Comparison of ENCODE assay signal across 28 cellular contexts in the genomic region with DNA sequence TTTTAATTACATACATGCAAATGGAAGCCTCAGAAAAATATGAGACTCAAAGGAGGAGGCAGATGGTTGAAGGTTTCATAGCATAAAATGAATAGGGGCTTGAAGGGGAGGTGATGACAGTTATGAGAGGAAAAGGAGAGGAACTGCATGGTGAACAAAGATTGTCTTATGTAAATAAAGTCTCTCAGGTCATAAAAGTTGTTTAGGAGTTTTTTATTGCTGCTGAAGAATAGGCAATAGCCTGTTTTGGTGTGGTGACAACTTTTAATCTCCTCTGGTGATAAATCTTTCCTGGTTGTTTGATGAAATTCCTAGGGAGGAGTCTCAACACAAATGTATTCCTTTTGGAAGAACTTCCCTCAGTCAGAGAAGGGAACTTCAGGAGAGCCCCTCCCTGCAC. TPM values are rescaled to one million over a fixed set of nuclear protein-coding genes. Genes with fewer than 3 reads are reported as not detected.
DNase-seq lines count a peak whose midpoint lies in the region; ATAC-seq and TF ChIP-seq lines count a peak whose summit lies in the region.
"Had no signal": no experiment of that assay in that cellular context is flagged by ENCODE, and none has a peak within 500 bp of the region (broad histone marks: within the 10 kb centered on the region; RNA-seq: fewer than 3 reads in every experiment).

No MANE protein-coding gene starts in this region.

- H3K9me3 Mint-ChIP-seq in activated T-helper 17 cell treated with anti-CD3 and anti-CD28 coated beads, Interleukin-2, amount 50 U/mL, for 72 hours, result no peaks in the 10 kb centered on the region
- H3K9me3 Mint-ChIP-seq: activated CD4-positive, alpha-beta T cell treated with anti-CD3 and anti-CD28 coated beads, Interleukin-2, amount 10 ng/mL, durations not matched to agents 24 days and 14 days; immature natural killer cell had no signal

- H3K4me1 ChIP-seq in uterus, result no peaks in the 10 kb centered on the region

- no peaks in the 10 kb centered on the region for H3K36me3 ChIP-seq in uterus
- H3K36me3 ChIP-seq: breast epithelium, right lobe of liver had no signal

- peak; percentile 17 for DNase-seq in HEK293T (ENCODE audit: extremely low spot score)
- DNase-seq in left kidney (ENCODE audit: low read depth, low spot score), result peak; percentile 67
- no peak for DNase-seq in uterus
- no peak for DNase-seq in omental fat pad (ENCODE audit: low spot score)
- DNase-seq in NK-92 (lab: John Stamatoyannopoulos, UW; ENCODE audit: unreplicated experiment), result no peak
- DNase-seq: activated CD4-positive, alpha-beta T cell treated with anti-CD3 and anti-CD28 coated beads, Interleukin-2, amount 10 ng/mL, durations not matched to agents 24 days and 14 days; activated CD8-positive, alpha-beta memory T cell treated with anti-CD3 and anti-CD28 coated beads for 24 hours; activated effector memory CD4-positive, alpha-beta T cell treated with anti-CD3 and anti-CD28 coated beads, Interleukin-2, amount 50 U/mL, for 16 hours; anterior cingulate cortex; GOT3; immature natural killer cell; KG1; NCI-H1417; NCI-H2029 treated with DMSO at 0.1 percent for 48 hours; NCI-H526; Peyer's patch; posterior cingulate gyrus; right lobe of liver; SIG-M5; stimulated activated CD4-positive, alpha-beta T cell treated with anti-CD3 and anti-CD28 coated beads, Interleukin-12 subunit alpha, Interleukin-12 subunit beta, amount 100 ng/mL, for 4 hours; stimulated activated CD4-positive, alpha-beta T cell treated with anti-CD3 and anti-CD28 coated beads, Interleukin-2, amount 100 ng/mL, for 48 hours; trophoblast cell had no signal

- no peak for TF ChIP-seq POLR2A in uterus (IDR thresholded peaks at IDR 0.05)

- H3K4me1 Mint-ChIP-seq in activated T-helper 17 cell treated with anti-CD3 and anti-CD28 coated beads, Interleukin-2, amount 50 U/mL, for 72 hours, result no peaks in the 10 kb centered on the region
- H3K4me1 Mint-ChIP-seq: activated CD4-positive, alpha-beta T cell treated with anti-CD3 and anti-CD28 coated beads, Interleukin-2, amount 10 ng/mL, durations not matched to agents 24 days and 14 days; immature natural killer cell had no signal

- intact Hi-C loops in uterus (cut with DNase I; ENCODE audit: low total_unique reads), result no loop called here

- peaks cover 14% of the 10 kb centered on the region for H3K36me3 Mint-ChIP-seq in activated T-helper 17 cell treated with anti-CD3 and anti-CD28 coated beads, Interleukin-2, amount 50 U/mL, for 72 hours (ENCODE audit: low read depth)

- no peaks in the 10 kb centered on the region for H3K27me3 ChIP-seq in uterus
- H3K27me3 ChIP-seq: breast epithelium, Peyer's patch, right lobe of liver had no signal

- no peak for ATAC-seq in activated T-helper 17 cell treated with anti-CD3 and anti-CD28 coated beads, Interleukin-2, amount 50 U/mL, for 72 hours (replicated peaks)
- ATAC-seq in GM19035 (IDR thresholded peaks at IDR 0.05; ENCODE audit: unreplicated experiment), result no peak
- no peak for ATAC-seq in omental fat pad (ENCODE audit: low FRiP score)
- ATAC-seq: left lobe of liver had no signal

- peak overlapping the region; percentile 65 to 72 for H3K27ac ChIP-seq in uterus
- H3K27ac ChIP-seq: Peyer's patch, right lobe of liver had no signal

- CTCF ChIA-PET in HEK293T (lab: Yijun Ruan, JAX), result no interaction called here

- H3K27ac Mint-ChIP-seq in activated T-helper 17 cell treated with anti-CD3 and anti-CD28 coated beads, Interleukin-2, amount 50 U/mL, for 72 hours, result peak overlapping the region; percentile 3
- H3K27ac Mint-ChIP-seq: activated CD4-positive, alpha-beta T cell treated with anti-CD3 and anti-CD28 coated beads, Interleukin-2, amount 10 ng/mL, durations not matched to agents 24 days and 14 days; activated naive CD8-positive, alpha-beta T cell; WTC11 had no signal

- H3K9me3 ChIP-seq in uterus, result no peaks in the 10 kb centered on the region
- H3K9me3 ChIP-seq: breast epithelium, Peyer's patch, right lobe of liver had no signal

- H3K27me3 Mint-ChIP-seq in activated T-helper 17 cell treated with anti-CD3 and anti-CD28 coated beads, Interleukin-2, amount 50 U/mL, for 72 hours, result no peaks in the 10 kb centered on the region
- H3K27me3 Mint-ChIP-seq: activated CD4-positive, alpha-beta T cell treated with anti-CD3 and anti-CD28 coated beads, Interleukin-2, amount 10 ng/mL, durations not matched to agents 24 days and 14 days; activated naive CD8-positive, alpha-beta T cell had no signal

- POLR2A ChIA-PET in HEK293T (lab: Yijun Ruan, JAX), result no interaction called here

- no peak overlapping the region for H3K4me3 Mint-ChIP-seq in activated T-helper 17 cell treated with anti-CD3 and anti-CD28 coated beads, Interleukin-2, amount 50 U/mL, for 72 hours
- H3K4me3 Mint-ChIP-seq: activated CD4-positive, alpha-beta T cell treated with anti-CD3 and anti-CD28 coated beads, Interleukin-2, amount 10 ng/mL, durations not matched to agents 24 days and 14 days; activated naive CD8-positive, alpha-beta T cell; immature natural killer cell; WTC11 had no signal

- no peak overlapping the region for H3K4me3 ChIP-seq in uterus
- H3K4me3 ChIP-seq: breast epithelium, Peyer's patch, right lobe of liver had no signal

- TF ChIP-seq CTCF in uterus (IDR thresholded peaks at IDR 0.05), result no peak
- no peak for TF ChIP-seq CTCF in omental fat pad (IDR thresholded peaks at IDR 0.05)

TF ChIP-seq in HEK293T, 16 proteins besides CTCF, POLR2A, EP300 and RAD21:
- no peak for TF ChIP-seq SP1 (IDR thresholded peaks at IDR 0.05)
- TF ChIP-seq, protein P1, sequence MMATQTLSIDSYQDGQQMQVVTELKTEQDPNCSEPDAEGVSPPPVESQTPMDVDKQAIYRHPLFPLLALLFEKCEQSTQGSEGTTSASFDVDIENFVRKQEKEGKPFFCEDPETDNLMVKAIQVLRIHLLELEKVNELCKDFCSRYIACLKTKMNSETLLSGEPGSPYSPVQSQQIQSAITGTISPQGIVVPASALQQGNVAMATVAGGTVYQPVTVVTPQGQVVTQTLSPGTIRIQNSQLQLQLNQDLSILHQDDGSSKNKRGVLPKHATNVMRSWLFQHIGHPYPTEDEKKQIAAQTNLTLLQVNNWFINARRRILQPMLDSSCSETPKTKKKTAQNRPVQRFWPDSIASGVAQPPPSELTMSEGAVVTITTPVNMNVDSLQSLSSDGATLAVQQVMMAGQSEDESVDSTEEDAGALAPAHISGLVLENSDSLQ (IDR thresholded peaks at IDR 0.05), result peak; percentile 73
- TF ChIP-seq BHLHE40 (IDR thresholded peaks at IDR 0.05; ENCODE audit: borderline replicate concordance), result no peak
- TF ChIP-seq ARNT (IDR thresholded peaks at IDR 0.05), result no peak
- peak; percentile 64; the same call in 1 of the 2 replicates for TF ChIP-seq CTBP1 (IDR thresholded peaks at IDR 0.05; ENCODE audit: borderline replicate concordance)
- TF ChIP-seq FOXK2 (IDR thresholded peaks at IDR 0.05), result no peak
- TF ChIP-seq FOXA1 (IDR thresholded peaks at IDR 0.05), result peak; percentile 58; the same call in 1 of the 2 replicates

RNA-seq across cellular contexts. Expression of a gene that starts 17.3 kb away (rescaled TPM):
- total RNA-seq in activated T-helper 17 cell treated with anti-CD3 and anti-CD28 coated beads, Interleukin-2, amount 50 U/mL, for 72 hours, result 10 to 100 TPM in 1 of 2 donors, 1 to 10 TPM in 1; 7.1 to 12.4 TPM
- total RNA-seq in uterus (10 to 100 TPM; 32.3 to 37.6 (median 36.2) TPM), omental fat pad (10 to 100 TPM; 24.7 to 30.3 (median 28.4) TPM)

Comparison
In these comparisons a context has a peak if more than half of its experiments do, and no peak if none do; other contexts are left out.
1. DNase-seq: peak in HEK293T (single experiment) and left kidney (single experiment); none in uterus (0 of 2), omental fat pad (single experiment) and NK-92 (single experiment).